Comparison of ENCODE assay signal across 8 cellular contexts in genomic region chr9:88387733-88388202, GRCh38. TPM values are rescaled to one million over a fixed set of nuclear protein-coding genes. Genes with fewer than 3 reads are reported as not detected.
DNase-seq lines count a peak whose midpoint lies in the region; ATAC-seq and TF ChIP-seq lines count a peak whose summit lies in the region.

No MANE protein-coding gene starts in this region.

- no peaks in the 10 kb centered on the region for H3K27me3 Mint-ChIP-seq in activated naive CD8-positive, alpha-beta T cell treated with anti-CD3 and anti-CD28 coated beads, Interleukin-2, amount 50 U/mL, for 24 hours

- no peak for DNase-seq in AG09309 (ENCODE audit: low read depth)
- peak; percentile 45 for DNase-seq in RPMI7951 (ENCODE audit: low read depth)
- no peak for DNase-seq in activated naive CD8-positive, alpha-beta T cell treated with anti-CD3 and anti-CD28 coated beads, Interleukin-2, amount 50 U/mL, for 24 hours
- peak; percentile 53 for DNase-seq in left cardiac atrium
- peak; percentile 36 for DNase-seq in pons (ENCODE audit: low spot score)
- no peak for DNase-seq in cerebellar nuclear complex (lab: John Stamatoyannopoulos, UW)

- intact Hi-C loops in left cardiac atrium (cut with DNase I), result loop anchor here in 1 of 2 donors (5.0 kb wide), 1 partner anchor 80 kb away; no protein-coding TSS in a partner anchor

- peak overlapping the region; percentile 83 for H3K4me3 ChIP-seq in AG09309 (ENCODE audit: control insufficient read depth, low read depth, low read length)

- H3K4me1 Mint-ChIP-seq in activated naive CD8-positive, alpha-beta T cell treated with anti-CD3 and anti-CD28 coated beads, Interleukin-2, amount 50 U/mL, for 24 hours, result peaks cover 33% of the 10 kb centered on the region

- TF ChIP-seq CTCF in AG09309 (IDR thresholded peaks at IDR 0.05; ENCODE audit: control insufficient read depth, insufficient read depth, low read depth, low read length, missing control alignments), result no peak

- H3K36me3 Mint-ChIP-seq in activated naive CD8-positive, alpha-beta T cell treated with anti-CD3 and anti-CD28 coated beads, Interleukin-2, amount 50 U/mL, for 24 hours (ENCODE audit: low read depth), result no peaks in the 10 kb centered on the region

- H3K9me3 Mint-ChIP-seq in activated naive CD8-positive, alpha-beta T cell treated with anti-CD3 and anti-CD28 coated beads, Interleukin-2, amount 50 U/mL, for 24 hours, result no peaks in the 10 kb centered on the region

- peak overlapping the region; percentile 71 for H3K27ac Mint-ChIP-seq in activated naive CD8-positive, alpha-beta T cell treated with anti-CD3 and anti-CD28 coated beads, Interleukin-2, amount 50 U/mL, for 24 hours

- H3K4me3 Mint-ChIP-seq in activated naive CD8-positive, alpha-beta T cell treated with anti-CD3 and anti-CD28 coated beads, Interleukin-2, amount 50 U/mL, for 24 hours, result peak overlapping the region; percentile 83

- ATAC-seq in GM18517 (IDR thresholded peaks at IDR 0.05; ENCODE audit: unreplicated experiment) (peak; percentile 11), HG03135 (IDR thresholded peaks at IDR 0.05; ENCODE audit: unreplicated experiment) (peak; percentile 9), left cardiac atrium (peak; percentile 43 to 61)
- ATAC-seq in activated naive CD8-positive, alpha-beta T cell treated with anti-CD3 and anti-CD28 coated beads, Interleukin-2, amount 50 U/mL, for 24 hours, result peak; percentile 1

RNA-seq across cellular contexts. Expression of gene SPIN1, which starts 0.5 kb away (rescaled TPM):
- total RNA-seq in RPMI7951 (2014; rRNA removed; shearing (Covaris generic)), result 63.5 and 75.9 TPM in 2 replicates
- 10 to 100 TPM; 55.6 to 56.3 TPM for total RNA-seq in left cardiac atrium

Comparison
In these comparisons a context has a peak if more than half of its experiments do, and no peak if none do; other contexts are left out.
1. DNase-seq: peak in RPMI7951 (single experiment), left cardiac atrium (single experiment) and pons (single experiment); none in AG09309 (single experiment), activated naive CD8-positive, alpha-beta T cell treated with anti-CD3 and anti-CD28 coated beads, Interleukin-2, amount 50 U/mL, for 24 hours (single experiment) and cerebellar nuclear complex (0 of 2).
2. ATAC-seq: peak in every context shown above with its lines; median percentile 52 in left cardiac atrium; 11 in GM18517; 9 in HG03135; 1 in activated naive CD8-positive, alpha-beta T cell treated with anti-CD3 and anti-CD28 coated beads, Interleukin-2, amount 50 U/mL, for 24 hours.